11 cellular contexts compared by ENCODE assay signal in the genomic region with DNA sequence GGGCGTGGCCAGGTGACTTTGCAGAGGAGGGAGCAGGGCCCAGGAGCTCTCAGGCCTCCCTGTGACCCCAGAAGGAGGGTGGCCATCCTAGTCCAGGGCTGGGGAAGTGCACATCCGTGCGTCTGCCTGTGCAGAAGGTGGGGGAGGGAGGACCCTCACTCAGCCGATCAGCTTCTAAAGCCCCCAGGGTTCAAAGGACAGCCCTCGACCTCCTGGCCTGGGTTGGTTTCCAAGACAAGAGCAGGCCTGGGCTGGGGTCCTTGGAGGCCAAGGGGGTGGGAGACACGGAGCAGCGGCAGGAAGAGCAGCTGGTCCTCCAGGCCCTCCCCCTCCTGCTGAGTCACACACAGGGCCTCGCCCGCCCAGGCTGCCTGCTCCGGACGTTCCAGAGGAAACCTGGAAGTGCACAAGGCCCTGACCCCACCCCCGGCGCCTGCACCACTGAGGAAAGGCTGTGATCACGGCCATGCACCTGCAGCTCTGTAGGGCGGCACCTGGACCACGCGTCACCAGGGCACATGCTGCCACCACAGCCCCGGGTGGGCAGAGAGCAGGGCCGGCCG.
DNase-seq lines count a peak whose midpoint lies in the region; ATAC-seq and TF ChIP-seq lines count a peak whose summit lies in the region.
"Had no signal": no experiment of that assay in that cellular context is flagged by ENCODE, and none has a peak within 500 bp of the region (broad histone marks: within the 10 kb centered on the region; RNA-seq: fewer than 3 reads in every experiment).

No MANE protein-coding gene starts in this region.

- no peak overlapping the region for H3K4me3 ChIP-seq in fibroblast of the aortic adventitia (ENCODE audit: low read depth, low read length)
- H3K4me3 ChIP-seq: lung, SK-N-MC had no signal

- H3K4me3 Mint-ChIP-seq in neural crest cell (no peak overlapping the region), T-helper 17 cell (no peak overlapping the region)

- no peak for TF ChIP-seq CTCF in fibroblast of the aortic adventitia (IDR thresholded peaks at IDR 0.05; ENCODE audit: insufficient read depth, low read length)
- TF ChIP-seq CTCF in neural crest cell (conservative IDR thresholded peaks at IDR 0.05), result no peak

- H3K36me3 Mint-ChIP-seq in neural crest cell (ENCODE audit: low read depth) (peaks cover 5% of the 10 kb centered on the region), T-helper 17 cell (ENCODE audit: low read depth) (no peaks in the 10 kb centered on the region)

- DNase-seq in EL (peak; percentile 66), RPMI8226 (peak; percentile 11), fibroblast of the aortic adventitia (ENCODE audit: low read depth) (peak; percentile 51), neural crest cell (ENCODE audit: low read depth, low spot score) (peak; percentile 39), T-helper 17 cell (no peak), NCI-H2107 treated with DMSO at 0.1 percent for 48 hours (lab: John Stamatoyannopoulos, UW; ENCODE audit: unreplicated experiment) (no peak), DMS79 treated with DMSO at 0.1 percent for 48 hours (lab: John Stamatoyannopoulos, UW) (no peak)
- DNase-seq: NCI-H1436 had no signal

- peaks cover 9% of the 10 kb centered on the region for H3K9me3 Mint-ChIP-seq in neural crest cell

- ATAC-seq in T-helper 17 cell (no peak), HG03521 (IDR thresholded peaks at IDR 0.05; ENCODE audit: unreplicated experiment) (no peak)

- peaks cover 18% of the 10 kb centered on the region for H3K4me1 Mint-ChIP-seq in neural crest cell
- H3K4me1 Mint-ChIP-seq in T-helper 17 cell, result no peaks in the 10 kb centered on the region

- H3K27me3 Mint-ChIP-seq in neural crest cell (ENCODE audit: low read depth), result no peaks in the 10 kb centered on the region
- H3K27me3 Mint-ChIP-seq in T-helper 17 cell, result peaks cover 22% of the 10 kb centered on the region

- no peaks in the 10 kb centered on the region for H3K9me3 ChIP-seq in T-helper 17 cell (ENCODE audit: control insufficient read depth, low read length, poor library complexity, severe bottlenecking)

- H3K27ac Mint-ChIP-seq in neural crest cell (ENCODE audit: unreplicated experiment) (no peak overlapping the region), T-helper 17 cell (no peak overlapping the region)

Comparison
In these comparisons a context has a peak if more than half of its experiments do, and no peak if none do; other contexts are left out.
1. DNase-seq: peak in EL (single experiment), RPMI8226 (single experiment), fibroblast of the aortic adventitia (single experiment) and neural crest cell (single experiment); none in T-helper 17 cell (0 of 3), NCI-H2107 treated with DMSO at 0.1 percent for 48 hours (single experiment) and DMS79 treated with DMSO at 0.1 percent for 48 hours (single experiment).